8 cellular contexts compared by ENCODE assay signal in the genomic region with DNA sequence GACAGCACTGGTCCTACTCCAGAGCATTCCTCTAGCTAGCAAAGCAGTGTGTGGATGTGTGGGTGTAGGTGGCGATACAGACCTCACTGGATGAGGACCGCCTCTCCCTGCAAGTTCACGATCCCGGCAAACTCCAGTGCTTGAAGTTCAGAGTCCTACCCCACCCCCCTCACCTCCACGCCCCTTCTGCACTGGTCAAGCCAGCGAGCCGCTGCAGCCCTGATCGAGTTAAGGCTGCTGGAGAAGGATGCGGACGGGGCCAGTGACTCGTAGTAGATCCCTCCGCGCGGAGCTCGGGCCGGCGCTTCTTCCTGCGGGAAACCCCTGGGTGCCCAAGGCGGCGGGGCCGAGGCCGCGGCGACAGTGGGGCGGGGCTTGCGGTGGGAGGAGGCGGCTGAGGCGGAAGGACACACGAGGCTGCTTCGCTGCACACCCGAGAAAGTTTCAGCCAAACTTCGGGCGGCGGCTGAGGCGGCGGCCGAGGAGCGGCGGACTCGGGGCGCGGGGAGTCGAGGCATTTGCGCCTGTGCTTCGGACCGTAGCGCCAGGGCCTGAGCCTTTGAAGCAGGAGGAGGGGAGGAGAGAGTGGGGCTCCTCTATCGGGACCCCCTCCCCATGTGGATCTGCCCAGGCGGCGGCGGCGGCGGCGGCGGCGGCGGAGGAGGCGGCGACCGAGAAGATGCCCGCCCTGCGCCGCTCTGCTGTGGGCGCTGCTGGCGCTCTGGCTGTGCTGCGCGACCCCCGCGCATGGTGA.
DNase-seq lines count a peak whose midpoint lies in the region.
"Not testable (repeated sequence)": the region's sequence is repeated elsewhere in the genome, so short reads cannot be mapped to it uniquely, and the experiment has no call there.

No MANE protein-coding gene starts in this region.

- H3K36me3 Mint-ChIP-seq in stimulated activated naive CD8-positive, alpha-beta T cell treated with anti-CD3 and anti-CD28 coated beads, Interleukin-15, Interleukin-2, amounts not matched to agents 100 ng/mL and 50 ng/mL, for 24 hours (ENCODE audit: low read depth), result not testable (repeated sequence)

- H3K4me2 ChIP-seq in Karpas-422 (ENCODE audit: low read depth, low read length, poor library complexity, severe bottlenecking), result peak overlapping the region; percentile 42

- peaks cover 14% of the 10 kb centered on the region for H3K4me1 Mint-ChIP-seq in stimulated activated naive CD8-positive, alpha-beta T cell treated with anti-CD3 and anti-CD28 coated beads, Interleukin-15, Interleukin-2, amounts not matched to agents 100 ng/mL and 50 ng/mL, for 24 hours (ENCODE audit: low read depth)

- not testable (repeated sequence) for H3K9me2 ChIP-seq in Karpas-422 (replicated peaks; ENCODE audit: insufficient read depth, low read length)

- H2AFZ ChIP-seq in Karpas-422 (ENCODE audit: low read length), result not testable (repeated sequence)

- peak overlapping the region; percentile 84 for H3K4me3 Mint-ChIP-seq in stimulated activated naive CD8-positive, alpha-beta T cell treated with anti-CD3 and anti-CD28 coated beads, Interleukin-15, Interleukin-2, amounts not matched to agents 100 ng/mL and 50 ng/mL, for 24 hours

- not testable (repeated sequence) for H3K27me3 Mint-ChIP-seq in stimulated activated naive CD8-positive, alpha-beta T cell treated with anti-CD3 and anti-CD28 coated beads, Interleukin-15, Interleukin-2, amounts not matched to agents 100 ng/mL and 50 ng/mL, for 24 hours

- H3K4me3 ChIP-seq in Karpas-422 (ENCODE audit: low read length), result peak overlapping the region; percentile 59; the same call in 1 of the 2 replicates
- peak overlapping the region; percentile 37 for H3K4me3 ChIP-seq in SJSA1

- not testable (repeated sequence) for H3K27ac ChIP-seq in Karpas-422 (ENCODE audit: low read length); SJSA1

- not testable (repeated sequence) for H3K27ac Mint-ChIP-seq in stimulated activated naive CD8-positive, alpha-beta T cell treated with anti-CD3 and anti-CD28 coated beads, Interleukin-15, Interleukin-2, amounts not matched to agents 100 ng/mL and 50 ng/mL, for 24 hours

- H3K9ac ChIP-seq in Karpas-422 (ENCODE audit: low read length), result peak overlapping the region; percentile 49

- not testable (repeated sequence) for H3K36me3 ChIP-seq in Karpas-422 (ENCODE audit: insufficient read depth, low read length); SJSA1

- not testable (repeated sequence) for H3K79me2 ChIP-seq in Karpas-422 (ENCODE audit: low read length)

- H3K9me3 Mint-ChIP-seq in stimulated activated naive CD8-positive, alpha-beta T cell treated with anti-CD3 and anti-CD28 coated beads, Interleukin-15, Interleukin-2, amounts not matched to agents 100 ng/mL and 50 ng/mL, for 24 hours, result not testable (repeated sequence)

- H3K27me3 ChIP-seq in Karpas-422 (ENCODE audit: low read length); SJSA1 (replicated peaks): not testable (repeated sequence)

- peak; percentile 38 for DNase-seq in DMS 273 (lab: John Stamatoyannopoulos, UW; ENCODE audit: unreplicated experiment)
- DNase-seq in Karpas-422, result peak; percentile 66
- peak; percentile 77 to 93 for DNase-seq in SJSA1 (ENCODE audit: low read depth in 1 of 2, low spot score in 2 of 2)
- peak; percentile 46 for DNase-seq in activated T-cell treated with anti-CD3 and anti-CD28 coated beads for 48 hours (ENCODE audit: low read depth)
- DNase-seq in dermis microvascular lymphatic vessel endothelial cell (ENCODE audit: low read depth in 2 of 2), result peak; percentile 18 to 49
- DNase-seq in islet precursor cell, result peak; percentile 91
- peak; percentile 27 for DNase-seq in putamen (ENCODE audit: low spot score)

- H3K9me3 ChIP-seq in Karpas-422 (ENCODE audit: low read length); SJSA1 (replicated peaks): not testable (repeated sequence)

- not testable (repeated sequence) for H4K20me1 ChIP-seq in Karpas-422 (ENCODE audit: insufficient read depth, low read depth, low read length)

- H3K4me1 ChIP-seq in Karpas-422 (ENCODE audit: low read length); SJSA1 (replicated peaks): not testable (repeated sequence)

Comparison
In these comparisons a context has a peak if more than half of its experiments do, and no peak if none do; other contexts are left out.
1. DNase-seq: peak in every context shown above with its lines; median percentile 91 in islet precursor cell; 85 in SJSA1; 66 in Karpas-422; 46 in activated T-cell treated with anti-CD3 and anti-CD28 coated beads for 48 hours; 38 in DMS 273; 34 in dermis microvascular lymphatic vessel endothelial cell; 27 in putamen.